ENCODE assay signal across 1 cellular context in the genomic region with DNA sequence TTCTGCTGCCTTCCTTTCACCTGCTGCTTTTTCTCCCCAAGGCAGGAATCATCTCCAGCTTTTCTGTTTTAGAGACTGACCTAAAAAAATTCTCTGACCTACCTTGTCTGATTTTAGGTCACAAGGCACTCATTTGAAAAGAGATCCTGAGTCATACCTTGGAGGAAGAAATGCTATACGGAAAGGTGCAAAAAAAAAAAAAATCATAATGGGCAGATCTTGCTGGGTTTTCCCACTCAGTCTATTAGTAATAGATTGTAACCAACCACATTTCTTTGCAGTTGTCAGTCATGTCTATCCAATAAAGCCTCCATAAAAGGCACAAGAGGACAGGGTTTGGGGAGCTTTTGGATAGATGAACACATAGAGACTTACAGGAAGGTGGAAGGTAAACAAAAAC.
TF ChIP-seq lines count a peak whose summit lies in the region.

No MANE protein-coding gene starts in this region.

TF ChIP-seq in WTC11, 78 proteins besides CTCF, POLR2A, EP300 and RAD21 (continued from another document):
- TF ChIP-seq, protein P1, sequence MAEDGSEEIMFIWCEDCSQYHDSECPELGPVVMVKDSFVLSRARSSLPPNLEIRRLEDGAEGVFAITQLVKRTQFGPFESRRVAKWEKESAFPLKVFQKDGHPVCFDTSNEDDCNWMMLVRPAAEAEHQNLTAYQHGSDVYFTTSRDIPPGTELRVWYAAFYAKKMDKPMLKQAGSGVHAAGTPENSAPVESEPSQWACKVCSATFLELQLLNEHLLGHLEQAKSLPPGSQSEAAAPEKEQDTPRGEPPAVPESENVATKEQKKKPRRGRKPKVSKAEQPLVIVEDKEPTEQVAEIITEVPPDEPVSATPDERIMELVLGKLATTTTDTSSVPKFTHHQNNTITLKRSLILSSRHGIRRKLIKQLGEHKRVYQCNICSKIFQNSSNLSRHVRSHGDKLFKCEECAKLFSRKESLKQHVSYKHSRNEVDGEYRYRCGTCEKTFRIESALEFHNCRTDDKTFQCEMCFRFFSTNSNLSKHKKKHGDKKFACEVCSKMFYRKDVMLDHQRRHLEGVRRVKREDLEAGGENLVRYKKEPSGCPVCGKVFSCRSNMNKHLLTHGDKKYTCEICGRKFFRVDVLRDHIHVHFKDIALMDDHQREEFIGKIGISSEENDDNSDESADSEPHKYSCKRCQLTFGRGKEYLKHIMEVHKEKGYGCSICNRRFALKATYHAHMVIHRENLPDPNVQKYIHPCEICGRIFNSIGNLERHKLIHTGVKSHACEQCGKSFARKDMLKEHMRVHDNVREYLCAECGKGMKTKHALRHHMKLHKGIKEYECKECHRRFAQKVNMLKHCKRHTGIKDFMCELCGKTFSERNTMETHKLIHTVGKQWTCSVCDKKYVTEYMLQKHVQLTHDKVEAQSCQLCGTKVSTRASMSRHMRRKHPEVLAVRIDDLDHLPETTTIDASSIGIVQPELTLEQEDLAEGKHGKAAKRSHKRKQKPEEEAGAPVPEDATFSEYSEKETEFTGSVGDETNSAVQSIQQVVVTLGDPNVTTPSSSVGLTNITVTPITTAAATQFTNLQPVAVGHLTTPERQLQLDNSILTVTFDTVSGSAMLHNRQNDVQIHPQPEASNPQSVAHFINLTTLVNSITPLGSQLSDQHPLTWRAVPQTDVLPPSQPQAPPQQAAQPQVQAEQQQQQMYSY (CRISPR knock-in tag; IDR thresholded peaks at IDR 0.05), result no peak
- TF ChIP-seq CBFB (CRISPR knock-in tag; IDR thresholded peaks at IDR 0.05; ENCODE audit: low read depth), result no peak
